Comparison of ENCODE assay signal across 21 cellular contexts in genomic region chr14:72715910-72716268, GRCh38.
A peak's percentile ranks its signal among the peaks of the same experiment; 100 is the strongest.
DNase-seq lines count a peak whose midpoint lies in the region; ATAC-seq and TF ChIP-seq lines count a peak whose summit lies in the region.
"Had no signal": no experiment of that assay in that cellular context is flagged by ENCODE, and none has a peak within 500 bp of the region (broad histone marks: within the 10 kb centered on the region; RNA-seq: fewer than 3 reads in every experiment).

No MANE protein-coding gene starts in this region.

- H3K9me3 Mint-ChIP-seq in naive B cell (no peaks in the 10 kb centered on the region), mesothelial cell of epicardium (no peaks in the 10 kb centered on the region)
- H3K9me3 Mint-ChIP-seq in activated T-helper 2 cell treated with anti-CD3 and anti-CD28 coated beads, Interferon-gamma antibody, Interleukin-2, Interleukin-4, amounts not matched to agents 10 μg/mL and 5 μg/mL and 100 μg/mL, durations not matched to agents 14 hours and 24 hours and 36 hours, result no peaks in the 10 kb centered on the region
- H3K9me3 Mint-ChIP-seq: activated naive CD4-positive, alpha-beta T cell treated with anti-CD3 and anti-CD28 coated beads, Interleukin-2, amount 50 U/mL, for 24 hours had no signal

- H3K4me1 Mint-ChIP-seq in naive B cell (peaks cover 46 to 64% (median 57%) of the 10 kb centered on the region in 3 donors), mesothelial cell of epicardium (peaks cover 31% of the 10 kb centered on the region)
- H3K4me1 Mint-ChIP-seq in activated T-helper 2 cell treated with anti-CD3 and anti-CD28 coated beads, Interferon-gamma antibody, Interleukin-2, Interleukin-4, amounts not matched to agents 10 μg/mL and 5 μg/mL and 100 μg/mL, durations not matched to agents 14 hours and 24 hours and 36 hours (ENCODE audit: low read depth), result peaks cover 31% of the 10 kb centered on the region

- peak overlapping the region; percentile 15 for H3K27ac ChIP-seq in substantia nigra (ENCODE audit: low read depth, low read length, poor library complexity, severe bottlenecking)
- H3K27ac ChIP-seq: body of pancreas, VCaP had no signal

- ATAC-seq in naive B cell (ENCODE audit: low read depth in 2 of 2), result no peak

- H3K4me3 Mint-ChIP-seq in naive B cell, result peak overlapping the region in 5 of 8 donors; percentile 74 to 90 (median 84)
- no peak overlapping the region for H3K4me3 Mint-ChIP-seq in activated T-helper 2 cell treated with anti-CD3 and anti-CD28 coated beads, Interferon-gamma antibody, Interleukin-2, Interleukin-4, amounts not matched to agents 10 μg/mL and 5 μg/mL and 100 μg/mL, durations not matched to agents 14 hours and 24 hours and 36 hours (ENCODE audit: low read depth)
- no peak overlapping the region for H3K4me3 Mint-ChIP-seq in mesothelial cell of epicardium
- H3K4me3 Mint-ChIP-seq: activated naive CD4-positive, alpha-beta T cell treated with anti-CD3 and anti-CD28 coated beads, Interleukin-2, amount 50 U/mL, for 24 hours had no signal

- no peaks in the 10 kb centered on the region for H3K27me3 Mint-ChIP-seq in naive B cell
- peaks cover 9% of the 10 kb centered on the region for H3K27me3 Mint-ChIP-seq in activated T-helper 2 cell treated with anti-CD3 and anti-CD28 coated beads, Interferon-gamma antibody, Interleukin-2, Interleukin-4, amounts not matched to agents 10 μg/mL and 5 μg/mL and 100 μg/mL, durations not matched to agents 14 hours and 24 hours and 36 hours (ENCODE audit: low read depth)
- H3K27me3 Mint-ChIP-seq in mesothelial cell of epicardium (ENCODE audit: low read depth), result peaks cover 1% of the 10 kb centered on the region
- H3K27me3 Mint-ChIP-seq: activated naive CD4-positive, alpha-beta T cell treated with anti-CD3 and anti-CD28 coated beads, Interleukin-2, amount 50 U/mL, for 24 hours had no signal

- H3K4me3 ChIP-seq in fibroblast of pulmonary artery (replicated peaks; ENCODE audit: low read depth, low read length), result no peak overlapping the region
- H3K4me3 ChIP-seq: body of pancreas had no signal

- peak overlapping the region in 4 of 6 donors; percentile 20 to 82 (median 76) for H3K27ac Mint-ChIP-seq in naive B cell
- no peak overlapping the region for H3K27ac Mint-ChIP-seq in activated T-helper 2 cell treated with anti-CD3 and anti-CD28 coated beads, Interferon-gamma antibody, Interleukin-2, Interleukin-4, amounts not matched to agents 10 μg/mL and 5 μg/mL and 100 μg/mL, durations not matched to agents 14 hours and 24 hours and 36 hours
- H3K27ac Mint-ChIP-seq in mesothelial cell of epicardium, result no peak overlapping the region

- TF ChIP-seq CTCF in fibroblast of pulmonary artery (IDR thresholded peaks at IDR 0.05; ENCODE audit: low read length, missing control alignments) (no peak), mesothelial cell of epicardium (IDR thresholded peaks at IDR 0.05; ENCODE audit: unreplicated experiment) (no peak)

- intact Hi-C loops in activated T-helper 2 cell treated with anti-CD3 and anti-CD28 coated beads, Interferon-gamma antibody, Interleukin-2, Interleukin-4, amounts not matched to agents 10 μg/mL and 5 μg/mL and 100 μg/mL, durations not matched to agents 14 hours and 24 hours and 36 hours (cut with micrococcal nuclease), result no loop called here

- peaks cover 4 to 13% of the 10 kb centered on the region in 2 donors for H3K36me3 Mint-ChIP-seq in naive B cell
- no peaks in the 10 kb centered on the region for H3K36me3 Mint-ChIP-seq in activated T-helper 2 cell treated with anti-CD3 and anti-CD28 coated beads, Interferon-gamma antibody, Interleukin-2, Interleukin-4, amounts not matched to agents 10 μg/mL and 5 μg/mL and 100 μg/mL, durations not matched to agents 14 hours and 24 hours and 36 hours (ENCODE audit: low read depth)
- no peaks in the 10 kb centered on the region for H3K36me3 Mint-ChIP-seq in mesothelial cell of epicardium
- H3K36me3 Mint-ChIP-seq: activated naive CD4-positive, alpha-beta T cell treated with anti-CD3 and anti-CD28 coated beads, Interleukin-2, amount 50 U/mL, for 24 hours had no signal

- DNase-seq in UCSD-AML1 (lab: John Stamatoyannopoulos, UW; ENCODE audit: unreplicated experiment) (peak; percentile 49), fibroblast of pulmonary artery (ENCODE audit: low read depth) (peak; percentile 11), naive B cell (no peak), substantia nigra (lab: John Stamatoyannopoulos, UW) (peak in 10 of 49 donors; percentile 9 to 83 (median 35)), DMS153 (lab: John Stamatoyannopoulos, UW) (no peak), mesothelial cell of epicardium (ENCODE audit: low spot score in 2 of 2, unreplicated experiment in 2 of 2) (no peak)
- no peak for DNase-seq in activated T-helper 2 cell treated with anti-CD3 and anti-CD28 coated beads, Interferon-gamma antibody, Interleukin-2, Interleukin-4, amounts not matched to agents 10 μg/mL and 5 μg/mL and 100 μg/mL, durations not matched to agents 14 hours and 24 hours and 36 hours (ENCODE audit: low spot score)
- DNase-seq in stimulated activated CD4-positive, alpha-beta T cell treated with anti-CD3 and anti-CD28 coated beads, Interleukin-12 subunit alpha, Interleukin-12 subunit beta, amount 100 ng/mL, for 4 hours, result no peak
- DNase-seq: activated CD4-positive, alpha-beta T cell treated with anti-CD3 and anti-CD28 coated beads, Interleukin-2, amount 50 U/mL, for 4 hours; activated T-cell treated with anti-CD3 and anti-CD28 coated beads, Interleukin-2, amount 50 U/mL, for 1 hour; AML-193; body of pancreas; Calu3; mesendoderm; NCI-H1092 treated with DMSO at 0.1 percent for 48 hours; NCI-H2107; NCI-H526; stimulated activated CD4-positive, alpha-beta T cell treated with anti-CD3 and anti-CD28 coated beads, Interleukin-2, amount 100 ng/mL, for 48 hours; T-helper 1 cell had no signal

Comparison
In these comparisons a context has a peak if more than half of its experiments do, and no peak if none do; other contexts are left out.
1. DNase-seq: peak in UCSD-AML1 (single experiment) and fibroblast of pulmonary artery (single experiment); none in naive B cell (single experiment), DMS153 (single experiment), activated T-helper 2 cell treated with anti-CD3 and anti-CD28 coated beads, Interferon-gamma antibody, Interleukin-2, Interleukin-4, amounts not matched to agents 10 μg/mL and 5 μg/mL and 100 μg/mL, durations not matched to agents 14 hours and 24 hours and 36 hours (single experiment), stimulated activated CD4-positive, alpha-beta T cell treated with anti-CD3 and anti-CD28 coated beads, Interleukin-12 subunit alpha, Interleukin-12 subunit beta, amount 100 ng/mL, for 4 hours (single experiment) and mesothelial cell of epicardium (0 of 2).
2. H3K27ac Mint-ChIP-seq: peak in naive B cell (4 of 6); none in activated T-helper 2 cell treated with anti-CD3 and anti-CD28 coated beads, Interferon-gamma antibody, Interleukin-2, Interleukin-4, amounts not matched to agents 10 μg/mL and 5 μg/mL and 100 μg/mL, durations not matched to agents 14 hours and 24 hours and 36 hours (single experiment) and mesothelial cell of epicardium (single experiment).
3. H3K4me3 Mint-ChIP-seq: peak in naive B cell (5 of 8); none in activated T-helper 2 cell treated with anti-CD3 and anti-CD28 coated beads, Interferon-gamma antibody, Interleukin-2, Interleukin-4, amounts not matched to agents 10 μg/mL and 5 μg/mL and 100 μg/mL, durations not matched to agents 14 hours and 24 hours and 36 hours (single experiment) and mesothelial cell of epicardium (single experiment).